ENCODE assay signal across 12 cellular contexts in the genomic region with DNA sequence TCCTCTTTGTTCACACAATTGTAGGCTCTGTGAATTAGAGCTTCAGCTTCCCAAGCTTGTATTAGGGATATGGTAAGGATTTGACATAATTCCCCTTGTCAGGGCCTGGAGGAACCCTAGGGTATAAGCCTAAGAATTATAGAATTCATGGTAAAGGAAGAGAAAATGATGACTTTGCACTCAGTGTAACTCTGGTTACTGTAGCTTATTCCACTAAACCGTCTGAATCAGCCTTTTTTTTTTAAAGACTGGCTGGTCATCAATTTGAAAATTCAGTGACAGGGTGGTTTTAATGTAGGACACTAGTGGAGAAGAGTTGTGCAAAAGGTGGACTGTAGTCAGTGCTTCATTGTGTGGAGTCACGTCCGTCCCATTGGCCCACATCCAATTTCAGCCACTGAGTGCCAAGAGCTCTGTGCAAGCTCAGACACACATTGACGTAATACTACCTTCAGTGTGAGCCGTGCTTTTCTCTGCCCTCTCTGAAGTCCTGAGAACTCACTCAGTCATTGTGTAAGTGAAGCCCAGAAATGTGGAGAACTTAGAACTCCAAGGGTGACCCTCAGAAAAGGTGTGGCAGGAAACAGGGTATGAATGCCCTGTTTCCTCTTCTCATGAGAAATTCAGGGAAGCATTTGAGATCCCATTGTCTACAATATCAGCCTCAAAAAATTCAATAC.
DNase-seq lines count a peak whose midpoint lies in the region; TF ChIP-seq lines count a peak whose summit lies in the region.
"Had no signal": no experiment of that assay in that cellular context is flagged by ENCODE, and none has a peak within 500 bp of the region (broad histone marks: within the 10 kb centered on the region; RNA-seq: fewer than 3 reads in every experiment).

No MANE protein-coding gene starts in this region.

- CTCF ChIA-PET in OCI-LY7 (lab: Charles Lee; ENCODE audit: unreplicated experiment), result no interaction called here

- H3K27me3 Mint-ChIP-seq in chondrocyte (ENCODE audit: low read depth), result no peaks in the 10 kb centered on the region
- H3K27me3 Mint-ChIP-seq: brain; CD4-positive, CD25-positive, alpha-beta regulatory T cell had no signal

- H3K4me2 ChIP-seq in parathyroid adenoma (ENCODE audit: low read length) (no peak overlapping the region), OCI-LY7 (ENCODE audit: low read length) (no peak overlapping the region)

- H3K27me3 ChIP-seq in adipocyte (replicated peaks; ENCODE audit: control insufficient read depth, insufficient read depth, low read length) (no peaks in the 10 kb centered on the region), cardiac muscle cell (no peaks in the 10 kb centered on the region), parathyroid adenoma (ENCODE audit: control insufficient read depth, insufficient read depth, low read length) (no peaks in the 10 kb centered on the region)
- H3K27me3 ChIP-seq: neutrophil had no signal

- no peak overlapping the region for H3K4me3 Mint-ChIP-seq in chondrocyte (ENCODE audit: unreplicated experiment)
- H3K4me3 Mint-ChIP-seq: brain; CD4-positive, CD25-positive, alpha-beta regulatory T cell had no signal

- no peak overlapping the region for H2AFZ ChIP-seq in parathyroid adenoma
- H2AFZ ChIP-seq in OCI-LY7 (ENCODE audit: low read length), result no peak overlapping the region

- no peak overlapping the region for H3K9ac ChIP-seq in adipocyte (ENCODE audit: low read length)
- H3K9ac ChIP-seq in parathyroid adenoma, result no peak overlapping the region

- peak; percentile 25 for DNase-seq in ELR (ENCODE audit: low read depth)
- DNase-seq in adipocyte (ENCODE audit: low read depth), result peak; percentile 50
- peak; percentile 19 to 92 for DNase-seq in cardiac muscle cell (ENCODE audit: low read depth in 1 of 2, low spot score in 1 of 2)
- no peak for DNase-seq in NCI-H128 (lab: John Stamatoyannopoulos, UW; ENCODE audit: unreplicated experiment)
- no peak for DNase-seq in chondrocyte (ENCODE audit: low spot score)
- no peak for DNase-seq in OCI-LY7 (ENCODE audit: low spot score)
- DNase-seq in NCI-H1436 treated with DMSO at 0.1 percent for 48 hours (lab: John Stamatoyannopoulos, UW), result no peak
- DNase-seq: CD4-positive, CD25-positive, alpha-beta regulatory T cell; NCI-H1417 treated with DMSO at 0.1 percent for 48 hours had no signal

- peaks cover 11% of the 10 kb centered on the region for H3K4me1 Mint-ChIP-seq in chondrocyte (ENCODE audit: low read depth)
- H3K4me1 Mint-ChIP-seq: brain; CD4-positive, CD25-positive, alpha-beta regulatory T cell had no signal

- H3K36me3 ChIP-seq in adipocyte (ENCODE audit: control insufficient read depth, insufficient read depth, low read length, severe bottlenecking) (no peaks in the 10 kb centered on the region), cardiac muscle cell (no peaks in the 10 kb centered on the region), parathyroid adenoma (ENCODE audit: control insufficient read depth, insufficient read depth, low read length) (no peaks in the 10 kb centered on the region), OCI-LY7 (ENCODE audit: insufficient read depth, low read length) (no peaks in the 10 kb centered on the region)
- H3K36me3 ChIP-seq: neutrophil had no signal

- no TSS peak for BruUV-seq in OCI-LY7 (replicated peaks; lab: Mats Ljungman, UMichigan)

- POLR2A ChIA-PET in OCI-LY7 (lab: Charles Lee), result interaction anchor here (0.6 kb wide), 1 partner anchor 433 kb away, joined by 3 read pairs; no protein-coding TSS in a partner anchor

- H3K27ac ChIP-seq in cardiac muscle cell (no peak overlapping the region), parathyroid adenoma (peak overlapping the region; percentile 29), OCI-LY7 (ENCODE audit: low read depth, low read length, poor library complexity, severe bottlenecking) (no peak overlapping the region)
- H3K27ac ChIP-seq: neutrophil had no signal

- intact Hi-C loops in OCI-LY7 (cut with micrococcal nuclease; ENCODE audit: unreplicated experiment), result no loop called here

- H4K20me1 ChIP-seq in OCI-LY7 (ENCODE audit: insufficient read depth, low read length), result no peaks in the 10 kb centered on the region

- H3K27ac Mint-ChIP-seq in chondrocyte (ENCODE audit: unreplicated experiment), result no peak overlapping the region
- H3K27ac Mint-ChIP-seq: brain; CD4-positive, CD25-positive, alpha-beta regulatory T cell had no signal

- H3K9me3 ChIP-seq in adipocyte (ENCODE audit: control insufficient read depth, low read length) (no peaks in the 10 kb centered on the region), cardiac muscle cell (ENCODE audit: low read depth) (no peaks in the 10 kb centered on the region), parathyroid adenoma (ENCODE audit: control insufficient read depth, low read length) (no peaks in the 10 kb centered on the region), OCI-LY7 (ENCODE audit: low read length) (no peaks in the 10 kb centered on the region)
- H3K9me3 ChIP-seq: neutrophil had no signal

- no peaks in the 10 kb centered on the region for H3K36me3 Mint-ChIP-seq in chondrocyte (ENCODE audit: low read depth)
- H3K36me3 Mint-ChIP-seq: brain; CD4-positive, CD25-positive, alpha-beta regulatory T cell had no signal

- H3K79me2 ChIP-seq in parathyroid adenoma (no peaks in the 10 kb centered on the region), OCI-LY7 (ENCODE audit: insufficient read depth, low read depth, low read length) (no peaks in the 10 kb centered on the region)

- H3K4me3 ChIP-seq in adipocyte (ENCODE audit: low read length), result no peak overlapping the region
- H3K4me3 ChIP-seq in cardiac muscle cell, result no peak overlapping the region
- no peak overlapping the region for H3K4me3 ChIP-seq in parathyroid adenoma (ENCODE audit: low read depth, low read length)
- no peak overlapping the region for H3K4me3 ChIP-seq in OCI-LY7 (ENCODE audit: low read depth, low read length, poor library complexity, severe bottlenecking)

- H3K4me1 ChIP-seq in adipocyte (ENCODE audit: control insufficient read depth, insufficient read depth, low read length) (peaks cover 6% of the 10 kb centered on the region), cardiac muscle cell (ENCODE audit: low read depth) (no peaks in the 10 kb centered on the region), parathyroid adenoma (no peaks in the 10 kb centered on the region), OCI-LY7 (ENCODE audit: insufficient read depth, low read length, poor library complexity, severe bottlenecking) (no peaks in the 10 kb centered on the region)

- H3K9me2 ChIP-seq in OCI-LY7 (ENCODE audit: insufficient read depth, low read length), result no peaks in the 10 kb centered on the region

- no peaks in the 10 kb centered on the region for H3K9me3 Mint-ChIP-seq in chondrocyte (ENCODE audit: low read depth)

- TF ChIP-seq CTCF in cardiac muscle cell (IDR thresholded peaks at IDR 0.05; ENCODE audit: low read depth, low read length) (no peak), parathyroid adenoma (IDR thresholded peaks at IDR 0.05) (no peak), chondrocyte (IDR thresholded peaks at IDR 0.05) (no peak), OCI-LY7 (conservative IDR thresholded peaks at IDR 0.05; ENCODE audit: low read length) (no peak)

Comparison
In these comparisons a context has a peak if more than half of its experiments do, and no peak if none do; other contexts are left out.
1. DNase-seq: peak in ELR (single experiment), adipocyte (single experiment) and cardiac muscle cell (2 of 2); none in NCI-H128 (single experiment), chondrocyte (single experiment), OCI-LY7 (single experiment) and NCI-H1436 treated with DMSO at 0.1 percent for 48 hours (single experiment).